8 cellular contexts compared by ENCODE assay signal in genomic region chr17:67993998-67994361, GRCh38. TPM values are rescaled to one million over a fixed set of nuclear protein-coding genes. Genes with fewer than 3 reads are reported as not detected.
DNase-seq lines count a peak whose midpoint lies in the region; ATAC-seq and TF ChIP-seq lines count a peak whose summit lies in the region.

No MANE protein-coding gene starts in this region.

- H3K27me3 ChIP-seq in Panc1 (ENCODE audit: control insufficient read depth, insufficient read depth, low read length) (no peaks in the 10 kb centered on the region), endocrine pancreas (ENCODE audit: control insufficient read depth, insufficient read depth, low read length) (no peaks in the 10 kb centered on the region)

- peaks cover 3 to 4% of the 10 kb centered on the region in 2 donors for H3K36me3 Mint-ChIP-seq in CD14-positive monocyte
- no peaks in the 10 kb centered on the region for H3K36me3 Mint-ChIP-seq in natural killer cell

- peaks cover 2% of the 10 kb centered on the region; the same call in 1 of the 2 replicates for H3K36me3 ChIP-seq in Panc1 (ENCODE audit: control insufficient read depth, insufficient read depth, low read length)
- H3K36me3 ChIP-seq in endocrine pancreas (ENCODE audit: control insufficient read depth, insufficient read depth, low read length) = no peaks in the 10 kb centered on the region

- H3K9me3 ChIP-seq in Panc1 (ENCODE audit: control insufficient read depth, insufficient read depth, low read depth, low read length) = no peaks in the 10 kb centered on the region
- H3K9me3 ChIP-seq in endocrine pancreas (ENCODE audit: control insufficient read depth, low read length) = no peaks in the 10 kb centered on the region

- H3K4me1 ChIP-seq in Panc1 (ENCODE audit: control insufficient read depth, insufficient read depth, low read length) (peaks cover 9% of the 10 kb centered on the region), endocrine pancreas (ENCODE audit: control insufficient read depth, insufficient read depth, low read length) (no peaks in the 10 kb centered on the region)

- peak overlapping the region; percentile 82 for H3K27ac ChIP-seq in Panc1 (ENCODE audit: low read length)

- H3K9me3 Mint-ChIP-seq in CD14-positive monocyte (peaks cover 0 to 14% (median 11%) of the 10 kb centered on the region in 7 donors), natural killer cell (no peaks in the 10 kb centered on the region)

- TF ChIP-seq CTCF in CD14-positive monocyte (IDR thresholded peaks at IDR 0.05) (no peak), Panc1 (IDR thresholded peaks at IDR 0.05) (no peak), natural killer cell (IDR thresholded peaks at IDR 0.05) (no peak)

- intact Hi-C loops in CD14-positive monocyte (cut with micrococcal nuclease) = loop anchor here in 1 of 2 donors (10.0 kb wide), 1 partner anchor 1689 kb away; the partner anchor contains the start of gene PRKCA
- intact Hi-C loops in Panc1 (cut with micrococcal nuclease; ENCODE audit: unreplicated experiment) = no loop called here
- intact Hi-C loops in natural killer cell (cut with micrococcal nuclease) = loop anchor here (10.0 kb wide), 1 partner anchor 1331 kb away; the partner anchor contains the start of gene ABCA5

- no peak for DNase-seq in CD14-positive monocyte (ENCODE audit: low spot score)
- no peak for DNase-seq in Panc1 (ENCODE audit: low read depth, low spot score)
- DNase-seq in natural killer cell = no peak
- no peak for DNase-seq in T1000 (lab: John Stamatoyannopoulos, UW)

- in situ Hi-C loops in Panc1 (cut with HindIII; ENCODE audit: low pct_unique_long_range_greater_than_20kb, low sequenced_read_pairs) = no loop called here

- H3K27me3 Mint-ChIP-seq in CD14-positive monocyte (ENCODE audit: low read depth in 3 of 3) (peaks cover 35 to 48% (median 44%) of the 10 kb centered on the region in 3 donors), natural killer cell (ENCODE audit: low read depth in 2 of 2) (peaks cover 5 to 23% of the 10 kb centered on the region in 2 donors)

- H3K4me3 Mint-ChIP-seq in CD14-positive monocyte = peak overlapping the region; percentile 83
- H3K4me3 Mint-ChIP-seq in natural killer cell = peak overlapping the region; percentile 92

- peak overlapping the region; percentile 60 to 66 for H3K4me3 ChIP-seq in Panc1 (ENCODE audit: low read depth in 2 of 2, low read length in 2 of 2)
- H3K4me3 ChIP-seq in endocrine pancreas (ENCODE audit: control insufficient read depth, insufficient read depth, low read length) = peak overlapping the region; percentile 30

- POLR2A ChIA-PET in Panc1 (lab: Charles Lee) = no interaction called here

- BruUV-seq in Panc1 (replicated peaks; lab: Mats Ljungman, UMichigan) = no TSS peak

- H3K27ac Mint-ChIP-seq in CD14-positive monocyte = peak overlapping the region; percentile 79 to 90 (median 82)
- H3K27ac Mint-ChIP-seq in natural killer cell = peak overlapping the region; percentile 77 to 86

- H3K4me1 Mint-ChIP-seq in CD14-positive monocyte (peaks cover 39% of the 10 kb centered on the region), natural killer cell (peaks cover 35 to 38% of the 10 kb centered on the region in 2 donors)

- ATAC-seq in GM21528 (IDR thresholded peaks at IDR 0.05; ENCODE audit: low FRiP score, unreplicated experiment) = peak; percentile 4
- peak; percentile 15 for ATAC-seq in Panc1
- no peak for ATAC-seq in natural killer cell
- ATAC-seq in HG02763 (IDR thresholded peaks at IDR 0.05; ENCODE audit: unreplicated experiment) = no peak
- ATAC-seq in HG03439 (IDR thresholded peaks at IDR 0.05; ENCODE audit: unreplicated experiment) = no peak

- H3K9ac ChIP-seq in endocrine pancreas (ENCODE audit: control insufficient read depth, insufficient read depth, low read length) = peak overlapping the region; percentile 83

- CTCF ChIA-PET in Panc1 (lab: Charles Lee) = no interaction called here

RNA-seq across cellular contexts. Expression of gene C17orf58, which starts 2.3 kb away (rescaled TPM):
- polyA plus RNA-seq in CD14-positive monocyte = 1 to 10 TPM; 4.0 to 6.7 TPM
- total RNA-seq in Panc1 (2021; ENCODE audit: unreplicated experiment) (15.6 TPM), natural killer cell (1 to 10 TPM; 4.3 to 5.8 (median 4.6) TPM)
- 10.3 TPM for polyA plus RNA-seq in Panc1 (2012; ENCODE audit: insufficient read length)

RNA-seq across cellular contexts. Expression of gene KPNA2, which starts 41.6 kb away (rescaled TPM):
- polyA plus RNA-seq in CD14-positive monocyte = 10 to 100 TPM; 23.2 TPM
- 177 TPM for total RNA-seq in Panc1 (2021; ENCODE audit: unreplicated experiment)
- polyA plus RNA-seq in Panc1 (2012; ENCODE audit: insufficient read length) = 102 TPM
- 10 to 100 TPM; 45.1 to 52.8 (median 49.3) TPM for total RNA-seq in natural killer cell

Comparison
In these comparisons a context has a peak if more than half of its experiments do, and no peak if none do; other contexts are left out.
1. ATAC-seq: peak in GM21528 (single experiment) and Panc1 (single experiment); none in natural killer cell (0 of 3), HG02763 (single experiment) and HG03439 (single experiment).